In the genomic region with DNA sequence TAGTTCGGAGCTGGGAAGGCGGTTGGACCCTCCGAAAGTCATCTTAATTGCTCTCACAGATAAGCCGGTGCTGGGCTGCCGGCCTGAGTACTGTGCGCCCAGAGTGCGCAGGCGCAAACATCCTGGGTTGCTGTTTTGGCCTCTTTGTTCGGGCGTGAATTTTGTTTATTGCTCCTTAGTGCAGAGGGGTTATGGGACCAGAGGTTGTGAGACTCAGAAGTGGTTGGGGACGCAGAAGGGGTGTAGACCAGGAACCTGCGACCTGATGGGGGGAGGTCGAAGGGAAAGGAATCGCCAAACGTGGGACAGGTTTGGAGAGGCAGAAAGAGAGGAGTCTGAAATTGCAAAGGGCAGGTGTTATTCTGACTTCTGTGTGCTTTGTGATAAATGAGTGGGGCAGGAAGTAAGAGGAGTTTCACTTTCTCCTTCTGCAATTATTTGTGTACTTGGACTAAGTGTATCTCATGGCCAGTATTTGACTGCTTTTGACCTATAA, we compare ENCODE assay signal across 8 cellular contexts. TPM values are rescaled to one million over a fixed set of nuclear protein-coding genes. Genes with fewer than 3 reads are reported as not detected.
A peak's percentile ranks its signal among the peaks of the same experiment; 100 is the strongest.
DNase-seq lines count a peak whose midpoint lies in the region; ATAC-seq and TF ChIP-seq lines count a peak whose summit lies in the region.

No MANE protein-coding gene starts in this region.

- CTCF ChIA-PET in CD4-positive, alpha-beta memory T cell (lab: Charles Lee; ENCODE audit: partially characterized antibody), result interaction anchor here (0.5 to 1.7 kb wide), 4 partner anchors 38 to 1410 kb away, joined by 3 to 4 read pairs (median 4); a partner anchor contains a TSS
- CTCF ChIA-PET in activated naive CD4-positive, alpha-beta T cell treated with anti-CD3 and anti-CD28 coated beads, Interleukin-2, amount 10 ng/mL, durations not matched to agents 7 days and 5 days (lab: Charles Lee), result no interaction called here

- TF ChIP-seq CTCF in heart right ventricle (IDR thresholded peaks at IDR 0.05), result no peak

- WGBS in heart right ventricle, 2 donors, result 4% methylated on average over 15 of the region's 15 CpGs

- H3K27me3 Mint-ChIP-seq in CD4-positive, alpha-beta memory T cell, result no peaks in the 10 kb centered on the region
- H3K27me3 Mint-ChIP-seq in activated naive CD4-positive, alpha-beta T cell treated with anti-CD3 and anti-CD28 coated beads, Interleukin-2, amount 10 ng/mL, durations not matched to agents 7 days and 5 days, result no peaks in the 10 kb centered on the region

- H3K4me1 ChIP-seq in CD4-positive, alpha-beta memory T cell (ENCODE audit: insufficient read depth, low read length), result peaks cover 24% of the 10 kb centered on the region
- peaks cover 3 to 21% (median 14%) of the 10 kb centered on the region in 9 donors for H3K4me1 ChIP-seq in heart right ventricle

- POLR2A ChIA-PET in CD4-positive, alpha-beta memory T cell (lab: Charles Lee; ENCODE audit: partially characterized antibody), result interaction anchor here (0.6 to 4.0 kb wide), 24 partner anchors 11 to 1814 kb away, joined by 3 to 51 read pairs (median 4); a partner anchor contains a TSS

- peak overlapping the region; percentile 98 to 99 (median 98) for H3K27ac Mint-ChIP-seq in CD4-positive, alpha-beta memory T cell
- H3K27ac Mint-ChIP-seq in activated naive CD4-positive, alpha-beta T cell treated with anti-CD3 and anti-CD28 coated beads, Interleukin-2, amount 10 ng/mL, durations not matched to agents 7 days and 5 days, result peak overlapping the region; percentile 97

- peak overlapping the region; percentile 97 to 100 (median 98) for H3K4me3 Mint-ChIP-seq in CD4-positive, alpha-beta memory T cell
- peak overlapping the region; percentile 96 for H3K4me3 Mint-ChIP-seq in activated naive CD4-positive, alpha-beta T cell treated with anti-CD3 and anti-CD28 coated beads, Interleukin-2, amount 10 ng/mL, durations not matched to agents 7 days and 5 days

- H3K9me3 ChIP-seq in CD4-positive, alpha-beta memory T cell (ENCODE audit: control insufficient read depth in 1 of 2, low read length in 2 of 2), result no peaks in the 10 kb centered on the region
- peaks cover 0 to 19% (median 0%) of the 10 kb centered on the region in 11 donors for H3K9me3 ChIP-seq in heart right ventricle

- intact Hi-C loops in CD4-positive, alpha-beta memory T cell (cut with micrococcal nuclease), result loop anchor here (1.0 to 5.0 kb wide), 11 partner anchors 38 to 426 kb away; a partner anchor contains a TSS
- intact Hi-C loops in heart right ventricle (cut with DNase I), result loop anchor here in 6 of 10 donors (1.0 to 5.0 kb wide), 8 partner anchors 37 to 363 kb away; a partner anchor contains a TSS
- intact Hi-C loops in posterior vena cava (cut with DNase I), result no loop called here

- H3K36me3 Mint-ChIP-seq in CD4-positive, alpha-beta memory T cell, result peaks cover 7 to 24% of the 10 kb centered on the region in 2 donors
- peaks cover 37% of the 10 kb centered on the region for H3K36me3 Mint-ChIP-seq in activated naive CD4-positive, alpha-beta T cell treated with anti-CD3 and anti-CD28 coated beads, Interleukin-2, amount 10 ng/mL, durations not matched to agents 7 days and 5 days

- H3K27me3 ChIP-seq in CD4-positive, alpha-beta memory T cell (ENCODE audit: insufficient read depth, low read length), result no peaks in the 10 kb centered on the region
- H3K27me3 ChIP-seq in heart right ventricle, result no peaks in the 10 kb centered on the region

- H3K27ac ChIP-seq in CD4-positive, alpha-beta memory T cell (ENCODE audit: low read depth, low read length), result peak overlapping the region; percentile 93
- H3K27ac ChIP-seq in heart right ventricle, result peak overlapping the region; percentile 86 to 98 (median 94)

- peak overlapping the region; percentile 92 to 99 for H3K4me3 ChIP-seq in CD4-positive, alpha-beta memory T cell (ENCODE audit: low read length in 2 of 2)
- H3K4me3 ChIP-seq in heart right ventricle, result peak overlapping the region; percentile 43 to 90 (median 77)

- DNase-seq in CD4-positive, alpha-beta memory T cell, result peak in 3 of 5 donors; percentile 83 to 85 (median 84)
- DNase-seq in GM19238 (ENCODE audit: insufficient read length, low spot score) (peak; percentile 61), OCI-M2 (lab: John Stamatoyannopoulos, UW; ENCODE audit: unreplicated experiment) (peak; percentile 100), heart right ventricle (peak in 1 of 2 donors; percentile 78), posterior vena cava (ENCODE audit: low spot score) (peak; percentile 92), globus pallidus (ENCODE audit: low spot score) (no peak)
- DNase-seq in activated naive CD4-positive, alpha-beta T cell treated with anti-CD3 and anti-CD28 coated beads, Interleukin-2, amount 10 ng/mL, durations not matched to agents 7 days and 5 days, result peak; percentile 82

- H3K4me1 Mint-ChIP-seq in CD4-positive, alpha-beta memory T cell, result peaks cover 22 to 36% (median 28%) of the 10 kb centered on the region in 4 donors
- peaks cover 33% of the 10 kb centered on the region for H3K4me1 Mint-ChIP-seq in activated naive CD4-positive, alpha-beta T cell treated with anti-CD3 and anti-CD28 coated beads, Interleukin-2, amount 10 ng/mL, durations not matched to agents 7 days and 5 days

- peaks cover 0 to 27% (median 8%) of the 10 kb centered on the region in 8 donors for H3K9me3 Mint-ChIP-seq in CD4-positive, alpha-beta memory T cell
- H3K9me3 Mint-ChIP-seq in activated naive CD4-positive, alpha-beta T cell treated with anti-CD3 and anti-CD28 coated beads, Interleukin-2, amount 10 ng/mL, durations not matched to agents 7 days and 5 days, result peaks cover 30% of the 10 kb centered on the region

- no peaks in the 10 kb centered on the region for H3K36me3 ChIP-seq in CD4-positive, alpha-beta memory T cell (ENCODE audit: insufficient read depth, low read length)
- peaks cover 0 to 5% (median 0%) of the 10 kb centered on the region in 9 donors for H3K36me3 ChIP-seq in heart right ventricle

- ATAC-seq in HG03460 (IDR thresholded peaks at IDR 0.05; ENCODE audit: unreplicated experiment) (peak; percentile 33), heart right ventricle (peak in 6 of 8 donors; percentile 93 to 96 (median 94))

RNA-seq across cellular contexts. Expression of a gene that starts 0.6 kb away (rescaled TPM):
- 10 to 100 TPM; 25.9 to 30.6 TPM for total RNA-seq in CD4-positive, alpha-beta memory T cell
- 10 to 100 TPM; 10.9 to 19.3 TPM for polyA plus RNA-seq in CD4-positive, alpha-beta memory T cell
- 10 to 100 TPM in 7 of 10 donors, 1 to 10 TPM in 3; 8.1 to 15.0 (median 11.4) TPM for total RNA-seq in heart right ventricle
- 10 to 100 TPM in 1 of 2 donors, 1 to 10 TPM in 1; 2.6 to 10.5 TPM for polyA plus RNA-seq in heart right ventricle
- total RNA-seq in posterior vena cava, result 10 to 100 TPM; 10.1 to 13.7 TPM

RNA-seq across cellular contexts. Expression of a gene that starts 38.1 kb away (rescaled TPM):
- total RNA-seq in CD4-positive, alpha-beta memory T cell, result 10 to 100 TPM; 15.4 to 18.8 TPM
- polyA plus RNA-seq in CD4-positive, alpha-beta memory T cell, result 10 to 100 TPM in 1 of 2 donors, 1 to 10 TPM in 1; 6.4 to 11.3 TPM
- total RNA-seq in heart right ventricle (10 to 100 TPM in 2 of 10 donors, 1 to 10 TPM in 8; 7.2 to 12.8 (median 8.7) TPM), posterior vena cava (10 to 100 TPM in 1 of 2 donors, 1 to 10 TPM in 1; 7.6 to 11.8 TPM)
- 1 to 10 TPM; 2.7 to 4.6 TPM for polyA plus RNA-seq in heart right ventricle

Comparison
In these comparisons a context has a peak if more than half of its experiments do, and no peak if none do; other contexts are left out.
1. intact Hi-C loops: an anchor here in CD4-positive, alpha-beta memory T cell (1.0 to 5.0 kb wide) and heart right ventricle (1.0 to 5.0 kb wide); none called in posterior vena cava.